In the genomic region with DNA sequence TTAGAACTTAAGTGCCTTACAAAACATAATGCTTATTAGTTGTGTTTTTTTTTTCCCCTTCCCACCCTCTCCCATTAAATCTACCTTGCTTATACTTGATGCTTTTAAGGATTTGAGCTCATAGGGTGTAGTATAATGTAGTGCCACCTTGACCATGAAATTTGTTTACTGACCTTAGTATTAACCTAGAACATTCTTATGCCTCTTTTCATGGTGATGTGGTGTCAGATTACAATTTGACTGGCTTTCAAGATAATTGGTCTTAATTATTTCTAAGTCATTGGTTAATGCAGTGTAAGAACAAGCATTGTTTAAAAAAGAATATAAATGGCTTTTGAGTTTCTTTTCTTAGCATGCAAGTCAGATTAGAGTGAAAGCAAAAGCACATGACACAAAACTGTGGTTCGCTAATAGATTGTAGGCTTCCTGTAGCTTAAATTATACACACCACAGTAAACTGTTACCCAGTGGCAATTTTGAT, we compare ENCODE assay signal across 8 cellular contexts.
A peak's percentile ranks its signal among the peaks of the same experiment; 100 is the strongest.
DNase-seq lines count a peak whose midpoint lies in the region; ATAC-seq and TF ChIP-seq lines count a peak whose summit lies in the region.

No MANE protein-coding gene starts in this region.

- H4K91ac ChIP-seq in mesenchymal stem cell (ENCODE audit: low read length): no peak overlapping the region

- H3K36me3 ChIP-seq in CD8-positive, alpha-beta T cell (ENCODE audit: insufficient read depth, low read length): no peaks in the 10 kb centered on the region
- H3K36me3 ChIP-seq in mesenchymal stem cell (ENCODE audit: control insufficient read depth in 1 of 2, insufficient read depth in 2 of 2, low read depth in 1 of 2, low read length in 2 of 2): no peaks in the 10 kb centered on the region
- H3K36me3 ChIP-seq in testis (ENCODE audit: low read depth, missing control alignments): no peaks in the 10 kb centered on the region

- H3K4me2 ChIP-seq in mesenchymal stem cell (ENCODE audit: low read length, poor library complexity, severe bottlenecking): no peak overlapping the region

- H3K4me3 ChIP-seq in CD8-positive, alpha-beta T cell (ENCODE audit: low read depth, low read length): no peak overlapping the region
- H3K4me3 ChIP-seq in mesenchymal stem cell (ENCODE audit: insufficient read depth in 1 of 2, low read depth in 1 of 2, low read length in 2 of 2) (no peak overlapping the region), testis (no peak overlapping the region)

- no peak overlapping the region for H2BK120ac ChIP-seq in mesenchymal stem cell (ENCODE audit: low read depth, low read length)

- no peak overlapping the region for H2BK5ac ChIP-seq in mesenchymal stem cell (ENCODE audit: low read depth, low read length, poor library complexity, severe bottlenecking)

- WGBS in mesenchymal stem cell: no CpG with 5 or more reads among the region's 1 CpG
- 61 to 80% methylated on average over 1 of the region's 1 CpG for WGBS in testis, 2 donors

- no peaks in the 10 kb centered on the region for H3K27me3 Mint-ChIP-seq in CD8-positive, alpha-beta T cell (ENCODE audit: low read depth)
- no peaks in the 10 kb centered on the region for H3K27me3 Mint-ChIP-seq in T-helper 1 cell treated with Interleukin-12 subunit alpha and Interleukin-12 subunit beta and Interleukin-4 antibody, amounts not matched to agents 30 μg/mL and 1 μg/mL, for 36 hours (ENCODE audit: low read depth)

- H3K23ac ChIP-seq in mesenchymal stem cell (ENCODE audit: low read length in 2 of 2): no peak overlapping the region

- no peak for TF ChIP-seq POLR2A in testis (IDR thresholded peaks at IDR 0.05)

- no peak overlapping the region for H3K4ac ChIP-seq in mesenchymal stem cell (ENCODE audit: low read depth in 1 of 2, low read length in 2 of 2)

- ATAC-seq in CD8-positive, alpha-beta T cell: peak; percentile 74
- ATAC-seq in GM19328 (IDR thresholded peaks at IDR 0.05; ENCODE audit: unreplicated experiment): peak; percentile 51
- peak; percentile 57 for ATAC-seq in HG03159 (IDR thresholded peaks at IDR 0.05; ENCODE audit: unreplicated experiment)

- H3K27ac Mint-ChIP-seq in CD8-positive, alpha-beta T cell: peak overlapping the region; percentile 96
- peak overlapping the region; percentile 89 for H3K27ac Mint-ChIP-seq in T-helper 1 cell treated with Interleukin-12 subunit alpha and Interleukin-12 subunit beta and Interleukin-4 antibody, amounts not matched to agents 30 μg/mL and 1 μg/mL, for 36 hours

- intact Hi-C loops in CD8-positive, alpha-beta T cell (cut with DNase I, micrococcal nuclease): loop anchor here in 1 of 2 experiments (1.0 kb wide), 1 partner anchor 12 kb away; no protein-coding TSS in a partner anchor
- intact Hi-C loops in testis (cut with DNase I; ENCODE audit: low total_unique reads): no loop called here

- H4K8ac ChIP-seq in mesenchymal stem cell (ENCODE audit: low read length): no peak overlapping the region

- no peak overlapping the region for H3K27ac ChIP-seq in CD8-positive, alpha-beta T cell (ENCODE audit: low read depth, low read length)
- no peak overlapping the region for H3K27ac ChIP-seq in mesenchymal stem cell (ENCODE audit: low read length, poor library complexity, severe bottlenecking)
- H3K27ac ChIP-seq in testis: no peak overlapping the region

- peaks cover 16% of the 10 kb centered on the region for H3K79me1 ChIP-seq in mesenchymal stem cell (replicated peaks; ENCODE audit: low read length, poor library complexity, severe bottlenecking)

- CTCF ChIA-PET in CD8-positive, alpha-beta T cell (lab: Charles Lee): interaction anchor here (1.2 to 1.8 kb wide), 3 partner anchors 9 to 185 kb away, joined by 3 to 7 read pairs (median 5); no protein-coding TSS in a partner anchor

- no peak for DNase-seq in CD8-positive, alpha-beta T cell
- peak; percentile 52 for DNase-seq in mesenchymal stem cell
- DNase-seq in stimulated activated naive CD4-positive, alpha-beta T cell treated with Interleukin-2 at 50 U/mL for 16 hours (lab: John Stamatoyannopoulos, UW): no peak
- no peak for DNase-seq in pons (ENCODE audit: low spot score)
- no peak for DNase-seq in testis

- no peak overlapping the region for H3K18ac ChIP-seq in mesenchymal stem cell (ENCODE audit: low read depth in 1 of 2, low read length in 2 of 2)

- no peaks in the 10 kb centered on the region for H3K9me3 Mint-ChIP-seq in CD8-positive, alpha-beta T cell
- H3K9me3 Mint-ChIP-seq in T-helper 1 cell treated with Interleukin-12 subunit alpha and Interleukin-12 subunit beta and Interleukin-4 antibody, amounts not matched to agents 30 μg/mL and 1 μg/mL, for 36 hours: no peaks in the 10 kb centered on the region

- no peak for TF ChIP-seq CTCF in CD8-positive, alpha-beta T cell (IDR thresholded peaks at IDR 0.05)
- TF ChIP-seq CTCF in testis (IDR thresholded peaks at IDR 0.05): no peak

- peaks cover 84% of the 10 kb centered on the region for H3K4me1 ChIP-seq in CD8-positive, alpha-beta T cell (ENCODE audit: insufficient read depth, low read length)
- H3K4me1 ChIP-seq in mesenchymal stem cell (ENCODE audit: control insufficient read depth, insufficient read depth, low read depth, low read length): peaks cover 3% of the 10 kb centered on the region
- H3K4me1 ChIP-seq in testis: peaks cover 17% of the 10 kb centered on the region

- H2BK12ac ChIP-seq in mesenchymal stem cell (ENCODE audit: low read length in 2 of 2): no peak overlapping the region

- no peak overlapping the region for H2AFZ ChIP-seq in mesenchymal stem cell (ENCODE audit: low read depth, low read length)

- peaks cover 89% of the 10 kb centered on the region for H3K4me1 Mint-ChIP-seq in CD8-positive, alpha-beta T cell (ENCODE audit: low read depth)
- peaks cover 66% of the 10 kb centered on the region for H3K4me1 Mint-ChIP-seq in T-helper 1 cell treated with Interleukin-12 subunit alpha and Interleukin-12 subunit beta and Interleukin-4 antibody, amounts not matched to agents 30 μg/mL and 1 μg/mL, for 36 hours (ENCODE audit: low read depth)

- no peak overlapping the region for H3K14ac ChIP-seq in mesenchymal stem cell (ENCODE audit: low read length in 2 of 2)

- no peaks in the 10 kb centered on the region for H3K9me3 ChIP-seq in CD8-positive, alpha-beta T cell (ENCODE audit: low read length)
- H3K9me3 ChIP-seq in mesenchymal stem cell (ENCODE audit: control insufficient read depth, low read length) (no peaks in the 10 kb centered on the region), testis (no peaks in the 10 kb centered on the region)

- no peaks in the 10 kb centered on the region for H3K27me3 ChIP-seq in CD8-positive, alpha-beta T cell (ENCODE audit: insufficient read depth, low read length)
- H3K27me3 ChIP-seq in mesenchymal stem cell (ENCODE audit: control insufficient read depth in 1 of 2, insufficient read depth in 1 of 2, low read length in 2 of 2): no peaks in the 10 kb centered on the region
- no peaks in the 10 kb centered on the region for H3K27me3 ChIP-seq in testis

- peak overlapping the region; percentile 53 for H3K9ac ChIP-seq in mesenchymal stem cell (ENCODE audit: low read length)

- H2BK15ac ChIP-seq in mesenchymal stem cell (ENCODE audit: low read depth, poor library complexity, severe bottlenecking): no peak overlapping the region

- H3K4me3 Mint-ChIP-seq in CD8-positive, alpha-beta T cell: peak overlapping the region; percentile 62
- peak overlapping the region; percentile 72 for H3K4me3 Mint-ChIP-seq in T-helper 1 cell treated with Interleukin-12 subunit alpha and Interleukin-12 subunit beta and Interleukin-4 antibody, amounts not matched to agents 30 μg/mL and 1 μg/mL, for 36 hours

- no peaks in the 10 kb centered on the region for H3K36me3 Mint-ChIP-seq in CD8-positive, alpha-beta T cell
- peaks cover 10% of the 10 kb centered on the region for H3K36me3 Mint-ChIP-seq in T-helper 1 cell treated with Interleukin-12 subunit alpha and Interleukin-12 subunit beta and Interleukin-4 antibody, amounts not matched to agents 30 μg/mL and 1 μg/mL, for 36 hours (ENCODE audit: low read depth)

- POLR2A ChIA-PET in CD8-positive, alpha-beta T cell (lab: Charles Lee): interaction anchor here (0.9 to 3.2 kb wide), 3 partner anchors 11 to 61 kb away, joined by 3 to 19 read pairs (median 3); no protein-coding TSS in a partner anchor

- H2AK5ac ChIP-seq in mesenchymal stem cell (ENCODE audit: low read length, severe bottlenecking): no peak overlapping the region
